Comparison of ENCODE assay signal across 22 cellular contexts in genomic region chr4:82528074-82528473, GRCh38. TPM values are rescaled to one million over a fixed set of nuclear protein-coding genes. Genes with fewer than 3 reads are reported as not detected.
DNase-seq lines count a peak whose midpoint lies in the region; ATAC-seq, FAIRE-seq and TF ChIP-seq lines count a peak whose summit lies in the region.
"Had no signal": no experiment of that assay in that cellular context is flagged by ENCODE, and none has a peak within 500 bp of the region (broad histone marks: within the 10 kb centered on the region; RNA-seq: fewer than 3 reads in every experiment).

No MANE protein-coding gene starts in this region.

- FAIRE-seq in HepG2 (lab: Jason Lieb, UNC) = no peak
- FAIRE-seq: H1 had no signal

- H3K4me2 ChIP-seq in HepG2 (ENCODE audit: low read depth, low read length) = no peak overlapping the region
- H3K4me2 ChIP-seq: BLaER1 had no signal

- H3K27me3 ChIP-seq in HepG2 (ENCODE audit: control insufficient read depth in 1 of 2, insufficient read depth in 2 of 2, low read length in 2 of 2) = no peaks in the 10 kb centered on the region
- H3K27me3 ChIP-seq: BLaER1 had no signal

- no peaks in the 10 kb centered on the region for H4K20me1 ChIP-seq in HepG2 (ENCODE audit: insufficient read depth, low read length)
- H4K20me1 ChIP-seq: BLaER1 had no signal

- no peaks in the 10 kb centered on the region for H3K79me2 ChIP-seq in HepG2 (ENCODE audit: insufficient read depth, low read length)

- no peak overlapping the region for H3K4me3 ChIP-seq in HepG2 (replicated peaks in 1 of 3; ENCODE audit: insufficient read depth in 1 of 3, low read depth in 2 of 3, low read length in 3 of 3)
- H3K4me3 ChIP-seq: BLaER1 had no signal

- WGBS in HepG2 (ENCODE audit: low lambda C conversion rate) = 33% methylated on average over 2 of the region's 2 CpGs

- no peak for TF ChIP-seq CTCF in HepG2 (CRISPR knock-in tag; IDR thresholded peaks at IDR 0.05)

- TF ChIP-seq POLR2A in HepG2 (IDR thresholded peaks at IDR 0.05; ENCODE audit: insufficient read depth in 1 of 2, low read depth in 2 of 2, low read length in 2 of 2) = no peak

- ATAC-seq in HepG2 = no peak
- no peak for ATAC-seq in HG02571 (IDR thresholded peaks at IDR 0.05; ENCODE audit: unreplicated experiment)

- no TSS peak for BruUV-seq in HepG2 (replicated peaks; lab: Mats Ljungman, UMichigan)

- H3K27ac ChIP-seq in HepG2 (ENCODE audit: extremely low read length, insufficient read depth, low read length) = no peak overlapping the region
- H3K27ac ChIP-seq: 22Rv1, BLaER1 had no signal

- no peak for TF ChIP-seq RAD21 in HepG2 (CRISPR knock-in tag; IDR thresholded peaks at IDR 0.05)

- TF ChIP-seq EP300 in HepG2 (IDR thresholded peaks at IDR 0.05; ENCODE audit: low read depth in 2 of 2, low read length in 2 of 2) = no peak
- no peak for TF ChIP-seq EP300 in HepG2 (CRISPR knock-in tag; IDR thresholded peaks at IDR 0.05; ENCODE audit: borderline replicate concordance)

- in situ Hi-C loops in HepG2 (cut with HindIII; ENCODE audit: extremely low pct_ligation_motif_present, low pct_unique_long_range_greater_than_20kb) = no loop called here

- CTCF ChIA-PET in HepG2 (lab: Yijun Ruan, JAX; ENCODE audit: low intra/inter-chr PET ratio, low total read pairs) = no interaction called here

- intact Hi-C loops in HepG2 (cut with micrococcal nuclease; ENCODE audit: unreplicated experiment) = no loop called here

- POLR2A ChIA-PET in HepG2 (lab: Yijun Ruan, JAX) = no interaction called here

- no peak overlapping the region for H2AFZ ChIP-seq in HepG2 (ENCODE audit: low read length)

- peak; percentile 49 for DNase-seq in DMS53 (lab: John Stamatoyannopoulos, UW)
- no peak for DNase-seq in DMS53 treated with DMSO at 0.1 percent for 48 hours (lab: John Stamatoyannopoulos, UW; ENCODE audit: unreplicated experiment)
- peak; percentile 84 for DNase-seq in DMS79 treated with DMSO at 0.1 percent for 48 hours (lab: John Stamatoyannopoulos, UW)
- peak; percentile 89 for DNase-seq in NCI-H510A treated with DMSO at 0.1 percent for 48 hours (lab: John Stamatoyannopoulos, UW)
- DNase-seq in HepG2 (ENCODE audit: low spot score) = no peak
- no peak for DNase-seq in NCI-H774 (lab: John Stamatoyannopoulos, UW)
- DNase-seq in stimulated activated CD4-positive, alpha-beta T cell treated with anti-CD3 and anti-CD28 coated beads, Interleukin-4, amount 100 ng/mL, for 24 hours = no peak
- DNase-seq: ACHN; CD4-positive, alpha-beta memory T cell; EL; GF-D8; Karpas-422; NCI-H1417 treated with DMSO at 0.1 percent for 48 hours; NCI-H187 treated with DMSO at 0.1 percent for 48 hours; NCI-H2171 treated with DMSO at 0.1 percent for 48 hours; NCI-H524; Right ventricle myocardium superior had no signal

- H3K4me1 ChIP-seq in HepG2 (ENCODE audit: insufficient read depth, low read length) = peaks cover 85% of the 10 kb centered on the region
- H3K4me1 ChIP-seq: BLaER1 had no signal

- H3K9ac ChIP-seq in HepG2 (ENCODE audit: insufficient read depth, low read depth, low read length) = no peak overlapping the region
- H3K9ac ChIP-seq: BLaER1 had no signal

- no peaks in the 10 kb centered on the region for H3K9me3 ChIP-seq in HepG2 (ENCODE audit: low read length)
- H3K9me3 ChIP-seq: BLaER1 had no signal

- no peaks in the 10 kb centered on the region for H3K36me3 ChIP-seq in HepG2 (replicated peaks in 1 of 2; ENCODE audit: control insufficient read depth in 1 of 2, insufficient read depth in 2 of 2, low read length in 2 of 2)
- H3K36me3 ChIP-seq: BLaER1 had no signal

TF ChIP-seq in HepG2, 621 proteins besides CTCF, POLR2A, EP300 and RAD21:
- TF ChIP-seq IRX3 (CRISPR knock-in tag; IDR thresholded peaks at IDR 0.05; ENCODE audit: borderline replicate concordance, low read depth) (no peak), FOSL2 (CRISPR knock-in tag; IDR thresholded peaks at IDR 0.05) (peak; percentile 62)

RNA-seq across cellular contexts. Expression of gene TMEM150C, which starts 33.7 kb away (rescaled TPM):
- total RNA-seq in HepG2 (2016; rRNA removed; fragmentation: Illumina TruSeq; extraction: Trizol) = 0.11 and 0.42 TPM in 2 replicates
- total RNA-seq in HepG2 (2016; cell fraction: cytosol; rRNA removed; fragmentation: Illumina TruSeq; extraction: Trizol; ENCODE audit: low read depth) = not detected in 2 replicates
- 0.19 and 0.32 TPM in 2 replicates for total RNA-seq in HepG2 (2016; cell fraction: insoluble cytoplasmic fraction; rRNA removed; fragmentation: Illumina TruSeq; extraction: Trizol)
- 0.12 and 0.14 TPM in 2 replicates for total RNA-seq in HepG2 (2016; cell fraction: membrane; rRNA removed; fragmentation: Illumina TruSeq; extraction: Trizol)
- total RNA-seq in HepG2 (2016; cell fraction: nucleus; rRNA removed; fragmentation: Illumina TruSeq; extraction: Trizol) = 0.47 and 0.84 TPM in 2 replicates
- polyA plus RNA-seq in HepG2 (2011; rRNA removed) = 0.24 and 0.33 TPM in 2 replicates
- polyA plus RNA-seq in HepG2 (2011; cell fraction: cytosol; rRNA removed) = 0.21 and 0.37 TPM in 2 replicates
- polyA plus RNA-seq in HepG2 (2011; cell fraction: nucleus; rRNA removed) = 0.05 and 0.16 TPM in 2 replicates
- polyA plus RNA-seq in HepG2 (2012) = 0.20 and 0.62 TPM in 2 replicates
- polyA plus RNA-seq in HepG2 (2016; cell fraction: cytosol; fragmentation: Illumina TruSeq; extraction: Trizol; ENCODE audit: low read depth) = 0.02 and 0.05 TPM in 2 replicates
- 0.15 and 0.23 TPM in 2 replicates for polyA plus RNA-seq in HepG2 (2016; cell fraction: insoluble cytoplasmic fraction; fragmentation: Illumina TruSeq; extraction: Trizol; ENCODE audit: low read depth)
- polyA plus RNA-seq in HepG2 (2016; cell fraction: membrane; fragmentation: Illumina TruSeq; extraction: Trizol; ENCODE audit: low read depth) = 0.05 TPM in 1 of 2 replicates, not detected in the other
- polyA plus RNA-seq in HepG2 (2016; cell fraction: nucleus; fragmentation: Illumina TruSeq; extraction: Trizol; ENCODE audit: insufficient read depth, low read depth) = 0.36 and 0.57 TPM in 2 replicates
- polyA minus RNA-seq in HepG2 (2011; rRNA and poly(A)+ RNA removed; ENCODE audit: low replicate concordance) = 0.28 TPM in 1 of 2 replicates, not detected in the other
- 0.26 TPM in 1 of 2 replicates, not detected in the other for polyA minus RNA-seq in HepG2 (2011; cell fraction: cytosol; rRNA and poly(A)+ RNA removed)
- 0.13 and 0.37 TPM in 2 replicates for polyA minus RNA-seq in HepG2 (2011; cell fraction: nucleus; rRNA and poly(A)+ RNA removed)
- total RNA-seq: CD4-positive, alpha-beta memory T cell had no signal
- polyA plus RNA-seq: IgD-negative memory B cell had no signal

Comparison
In these comparisons a context has a peak if more than half of its experiments do, and no peak if none do; other contexts are left out.
1. DNase-seq: peak in DMS53 (single experiment), DMS79 treated with DMSO at 0.1 percent for 48 hours (single experiment) and NCI-H510A treated with DMSO at 0.1 percent for 48 hours (single experiment); none in DMS53 treated with DMSO at 0.1 percent for 48 hours (single experiment), HepG2 (single experiment), NCI-H774 (single experiment) and stimulated activated CD4-positive, alpha-beta T cell treated with anti-CD3 and anti-CD28 coated beads, Interleukin-4, amount 100 ng/mL, for 24 hours (single experiment).